26 cellular contexts compared by ENCODE assay signal in genomic region chr11:35135222-35135621, GRCh38. TPM values are rescaled to one million over a fixed set of nuclear protein-coding genes. Genes with fewer than 3 reads are reported as not detected.
A peak's percentile ranks its signal among the peaks of the same experiment; 100 is the strongest.
DNase-seq lines count a peak whose midpoint lies in the region; ATAC-seq, FAIRE-seq and TF ChIP-seq lines count a peak whose summit lies in the region.
"Had no signal": no experiment of that assay in that cellular context is flagged by ENCODE, and none has a peak within 500 bp of the region (broad histone marks: within the 10 kb centered on the region; RNA-seq: fewer than 3 reads in every experiment).

No MANE protein-coding gene starts in this region.

- no peak for ATAC-seq in IMR-90 (ENCODE audit: low read depth)
- no peak for ATAC-seq in GM12878
- no peak for ATAC-seq in GM18858 (IDR thresholded peaks at IDR 0.05; ENCODE audit: unreplicated experiment)
- ATAC-seq: activated T-cell treated with anti-CD3 and anti-CD28 coated beads, Interleukin-2, amount 50 U/mL, for 72 hours; stimulated activated naive CD8-positive, alpha-beta T cell treated with anti-CD3 and anti-CD28 coated beads, Interleukin-15, Interleukin-2, amounts not matched to agents 100 U/mL and 50 U/mL, for 24 hours; WTC11 had no signal

- 0 out of 2 replicates have a peak overlapping the region, but pooled peaks have one; percentile 23 for H2BK20ac ChIP-seq in IMR-90 (ENCODE audit: low read depth, low read length)

- no peak overlapping the region for H3K4me3 ChIP-seq in IMR-90 (ENCODE audit: insufficient read depth, low read depth, low read length)
- H3K4me3 ChIP-seq in GM12878, result no peak overlapping the region
- no peak overlapping the region for H3K4me3 ChIP-seq in osteoblast (ENCODE audit: insufficient read depth, low read length)
- H3K4me3 ChIP-seq: adrenal gland, neural progenitor cell, tibial nerve had no signal

- H3K9me3 ChIP-seq in IMR-90 (ENCODE audit: control insufficient read depth, insufficient read depth, low read length) (no peaks in the 10 kb centered on the region), GM12878 (replicated peaks; ENCODE audit: control insufficient read depth, insufficient read depth, low read length) (no peaks in the 10 kb centered on the region), osteoblast (ENCODE audit: low read depth, low read length) (no peaks in the 10 kb centered on the region)
- H3K9me3 ChIP-seq: adrenal gland, Caco-2, tibial nerve had no signal

- TF ChIP-seq RAD21 in IMR-90 (IDR thresholded peaks at IDR 0.05; ENCODE audit: low read length) (no peak), GM12878 (IDR thresholded peaks at IDR 0.05; ENCODE audit: insufficient read depth, low read depth, low read length) (no peak)

- H2AK9ac ChIP-seq in IMR-90 (replicated peaks; ENCODE audit: low read depth, low read length, poor library complexity), result no peak overlapping the region

- no peaks in the 10 kb centered on the region for H3K27me3 ChIP-seq in IMR-90 (ENCODE audit: control insufficient read depth, insufficient read depth, low read length)
- no peaks in the 10 kb centered on the region for H3K27me3 ChIP-seq in GM12878 (replicated peaks in 1 of 2; ENCODE audit: control insufficient read depth in 2 of 2, insufficient read depth in 2 of 2, low read length in 1 of 2)
- no peaks in the 10 kb centered on the region for H3K27me3 ChIP-seq in osteoblast (ENCODE audit: insufficient read depth, low read length)
- H3K27me3 ChIP-seq: adrenal gland, tibial nerve had no signal

- TF ChIP-seq CTCF in AG09319 (IDR thresholded peaks at IDR 0.05; ENCODE audit: low read depth, low read length), result no peak
- TF ChIP-seq CTCF in IMR-90 (conservative IDR thresholded peaks at IDR 0.05; ENCODE audit: low read depth, low read length), result no peak
- no peak for TF ChIP-seq CTCF in GM12878 (IDR thresholded peaks at IDR 0.05 in 2 of 3, conservative IDR thresholded peaks at IDR 0.05 in 1 of 3; ENCODE audit: control insufficient read depth in 2 of 3, extremely low read depth in 1 of 3, insufficient read depth in 1 of 3, low read depth in 3 of 3, low read length in 3 of 3)
- no peak for TF ChIP-seq CTCF in osteoblast (IDR thresholded peaks at IDR 0.05; ENCODE audit: extremely low read depth, low read depth, low read length)

- peaks cover 4 to 26% of the 10 kb centered on the region in 2 experiments; a peak in 3 of 4 replicates for H3K79me1 ChIP-seq in IMR-90 (ENCODE audit: low read depth in 1 of 2, low read length in 2 of 2)

- H3K4me1 ChIP-seq in IMR-90 (ENCODE audit: control insufficient read depth, insufficient read depth, low read length), result peaks cover 7% of the 10 kb centered on the region
- peaks cover 29% of the 10 kb centered on the region for H3K4me1 ChIP-seq in GM12878 (ENCODE audit: control insufficient read depth, insufficient read depth, low read length)
- peaks cover 12% of the 10 kb centered on the region for H3K4me1 ChIP-seq in osteoblast (ENCODE audit: insufficient read depth, low read length)

- no peak overlapping the region for H4K91ac ChIP-seq in IMR-90 (ENCODE audit: insufficient read depth, low read depth, low read length)

- H2AFZ ChIP-seq in IMR-90 (replicated peaks; ENCODE audit: low read length, poor library complexity) (no peak overlapping the region), GM12878 (ENCODE audit: control insufficient read depth, low read depth, low read length) (no peak overlapping the region), osteoblast (ENCODE audit: low read length) (no peak overlapping the region)
- H2AFZ ChIP-seq: neural progenitor cell had no signal

- in situ Hi-C loops in IMR-90 (cut with MboI; ENCODE audit: low sequenced_read_pairs) (no loop called here), GM12878 (cut with MboI) (no loop called here)

- intact Hi-C loops in IMR-90 (cut with micrococcal nuclease) (no loop called here), GM12878 (cut with micrococcal nuclease; ENCODE audit: unreplicated experiment) (no loop called here), head of caudate nucleus (cut with DNase I) (no loop called here)

- H3K4me2 ChIP-seq in IMR-90 (ENCODE audit: low read depth, low read length) (no peak overlapping the region), GM12878 (ENCODE audit: control insufficient read depth, insufficient read depth) (no peak overlapping the region), osteoblast (ENCODE audit: insufficient read depth, low read length) (no peak overlapping the region)
- H3K4me2 ChIP-seq: neural progenitor cell had no signal

- peaks cover 9% of the 10 kb centered on the region for H4K20me1 ChIP-seq in IMR-90 (ENCODE audit: insufficient read depth, low read length)
- H4K20me1 ChIP-seq in GM12878 (ENCODE audit: control insufficient read depth, insufficient read depth), result no peaks in the 10 kb centered on the region
- H4K20me1 ChIP-seq in osteoblast (ENCODE audit: insufficient read depth, low read length), result peaks cover 5% of the 10 kb centered on the region

- peak overlapping the region; percentile 45; the same call in 1 of the 2 replicates for H3K4ac ChIP-seq in IMR-90 (ENCODE audit: low read depth, low read length)

- H2AK5ac ChIP-seq in IMR-90 (ENCODE audit: low read depth, low read length), result no peak overlapping the region

- peaks cover 16% of the 10 kb centered on the region for H3K79me2 ChIP-seq in GM12878 (ENCODE audit: control insufficient read depth, insufficient read depth, low read length)
- peaks cover 22% of the 10 kb centered on the region for H3K79me2 ChIP-seq in osteoblast (ENCODE audit: insufficient read depth, low read length)

- no peak overlapping the region for H3K9ac ChIP-seq in IMR-90 (ENCODE audit: low read depth, low read length)
- no peak overlapping the region for H3K9ac ChIP-seq in GM12878 (ENCODE audit: control insufficient read depth, insufficient read depth, low read length)
- H3K9ac ChIP-seq: neural progenitor cell had no signal

- TF ChIP-seq POLR2A in IMR-90 (IDR thresholded peaks at IDR 0.05; ENCODE audit: low read depth, low read length) (no peak), GM12878 (IDR thresholded peaks at IDR 0.05; ENCODE audit: low read depth, low read length) (no peak)

- CTCF ChIA-PET in IMR-90 (lab: Yijun Ruan, JAX), result no interaction called here
- CTCF ChIA-PET in GM12878 (lab: Yijun Ruan, JAX), result interaction anchor here (1.3 kb wide), 2 partner anchors 58 to 94 kb away, joined by 3 to 4 read pairs; no protein-coding TSS in a partner anchor

- RAD21 ChIA-PET in GM12878 (lab: Charles Lee; ENCODE audit: unreplicated experiment), result interaction anchor here (1.0 kb wide), 1 partner anchor 16 kb away, joined by 3 read pairs; no protein-coding TSS in a partner anchor

- 0 out of 2 replicates have a peak overlapping the region, but pooled peaks have one; percentile 38 for H3K14ac ChIP-seq in IMR-90 (replicated peaks; ENCODE audit: low read depth, low read length)

- DNase-seq in AG09319 (ENCODE audit: extremely low read depth, low read depth) (peak; percentile 79), IMR-90 (no peak), GM12878 (ENCODE audit: low read depth, low spot score) (no peak), osteoblast (ENCODE audit: insufficient read length, low spot score, missing footprints) (peak; percentile 73), HT-29 (ENCODE audit: low spot score) (no peak), head of caudate nucleus (no peak), NCI-H2171 treated with DMSO at 0.1 percent for 48 hours (lab: John Stamatoyannopoulos, UW) (no peak)
- DNase-seq: activated CD4-positive, alpha-beta T cell treated with anti-CD3 and anti-CD28 coated beads, Interleukin-2, amount 50 U/mL, for 4 hours; activated naive CD4-positive, alpha-beta T cell treated with Interleukin-2 at 50 U/mL for 16 hours; activated T-cell treated with anti-CD3 and anti-CD28 coated beads, Interleukin-2, amount 50 U/mL, for 72 hours; adrenal gland; C1 segment of cervical spinal cord; Caco-2; foreskin melanocyte; GDM1; KBM-7; NCI-H1436 treated with DMSO at 0.1 percent for 48 hours; NCI-H446 treated with DMSO at 0.1 percent for 48 hours; OCI-M1; stimulated activated naive CD8-positive, alpha-beta T cell treated with anti-CD3 and anti-CD28 coated beads, Interleukin-15, Interleukin-2, amounts not matched to agents 100 U/mL and 50 U/mL, for 24 hours had no signal

- dilution Hi-C loops in IMR-90 (cut with HindIII; ENCODE audit: low sequenced_read_pairs, unreplicated experiment), result no loop called here

- H4K5ac ChIP-seq in IMR-90 (ENCODE audit: low read depth, low read length), result no peak overlapping the region

- no peak overlapping the region for H3K23ac ChIP-seq in IMR-90 (ENCODE audit: low read depth, low read length)

- no peak overlapping the region for H3K27ac ChIP-seq in IMR-90 (ENCODE audit: insufficient read depth, low read length)
- no peak overlapping the region for H3K27ac ChIP-seq in GM12878 (ENCODE audit: control insufficient read depth, insufficient read depth)
- H3K27ac ChIP-seq in osteoblast (ENCODE audit: low read depth, low read length), result no peak overlapping the region
- H3K27ac ChIP-seq: adrenal gland, neural progenitor cell, tibial nerve had no signal

- no peak overlapping the region for H2BK5ac ChIP-seq in IMR-90 (ENCODE audit: low read depth, low read length, poor library complexity, severe bottlenecking)

- WGBS in IMR-90 (ENCODE audit: extremely low coverage in 2 of 2, insufficient read length in 1 of 2), 2 experiments, result no CpG with 5 or more reads among the region's 3 CpGs
- 29% methylated on average over 3 of the region's 3 CpGs for WGBS in GM12878 (ENCODE audit: insufficient coverage, insufficient replicate concordance, low lambda C conversion rate, missing lambda C conversion rate)

- no peak for TF ChIP-seq EP300 in GM12878 (IDR thresholded peaks at IDR 0.05; ENCODE audit: borderline replicate concordance in 1 of 2, control insufficient read depth in 1 of 2, low read depth in 2 of 2, low read length in 2 of 2)

- 0 out of 3 replicates have a peak overlapping the region, but pooled peaks have one; percentile 49 for H2BK15ac ChIP-seq in IMR-90 (ENCODE audit: low read depth, low read length)

- SMC1A ChIA-PET in GM12878 (lab: Charles Lee; ENCODE audit: uncharacterized antibody, unreplicated experiment), result interaction anchor here (0.5 to 2.3 kb wide), 11 partner anchors 9 to 131 kb away, joined by 3 to 9 read pairs (median 4); no protein-coding TSS in a partner anchor

- H3K36me3 ChIP-seq in IMR-90 (ENCODE audit: control insufficient read depth, insufficient read depth, low read length), result no peaks in the 10 kb centered on the region; the same call in 1 of the 2 replicates
- no peaks in the 10 kb centered on the region for H3K36me3 ChIP-seq in GM12878 (ENCODE audit: control insufficient read depth in 2 of 2, insufficient read depth in 2 of 2, low read length in 1 of 2)
- no peaks in the 10 kb centered on the region for H3K36me3 ChIP-seq in osteoblast (ENCODE audit: insufficient read depth, low read length)
- H3K36me3 ChIP-seq: adrenal gland, neural progenitor cell, tibial nerve had no signal

- no peak overlapping the region for H4K8ac ChIP-seq in IMR-90 (ENCODE audit: low read depth in 2 of 2, low read length in 2 of 2)

- H2BK120ac ChIP-seq in IMR-90 (ENCODE audit: low read depth, low read length), result peak overlapping the region; percentile 43; the same call in 1 of the 2 replicates

- no peak overlapping the region for H3K18ac ChIP-seq in IMR-90 (ENCODE audit: low read depth, low read length)

- no peak overlapping the region for H3K56ac ChIP-seq in IMR-90 (ENCODE audit: extremely low read depth, insufficient read depth, low read length)

- BruUV-seq in IMR-90 (replicated peaks; lab: Mats Ljungman, UMichigan) (no TSS peak), GM12878 (replicated peaks; lab: Mats Ljungman, UMichigan) (no TSS peak)

- H3K9me1 ChIP-seq in IMR-90 (ENCODE audit: insufficient read depth, low read length), result peaks cover 8% of the 10 kb centered on the region; the same call in 1 of the 2 replicates

- POLR2A ChIA-PET in IMR-90 (lab: Charles Lee; ENCODE audit: unreplicated experiment), result no interaction called here
- POLR2A ChIA-PET in GM12878 (lab: Charles Lee), result interaction anchor here (0.6 to 1.4 kb wide), 4 partner anchors 18 to 63 kb away, joined by 3 to 4 read pairs (median 3); no protein-coding TSS in a partner anchor

- no peak for FAIRE-seq in GM12878 (lab: Jason Lieb, UNC)
- FAIRE-seq: bronchial epithelial cell, HTR-8/SVneo had no signal

RNA-seq across cellular contexts. Expression of gene CD44, which starts 3.7 kb away (rescaled TPM):
- total RNA-seq in IMR-90 (2012; rRNA removed) (341 and 357 TPM in 2 replicates), GM12878 (2014; rRNA removed) (92.1 and 101 TPM in 2 replicates), GM12878 (2014; rRNA removed; fragmentation: Illumina TruSeq; extraction: Trizol) (133 and 148 TPM in 2 replicates), GM12878 (2021) (293 and 295 TPM in 2 replicates), osteoblast (238 and 268 TPM in 2 replicates)
- polyA plus RNA-seq in IMR-90 (2012; rRNA removed) (947 and 1,094 TPM in 2 replicates), GM12878 (2011; rRNA removed) (190 and 193 TPM in 2 replicates), GM12878 (2014; fragmentation: Illumina TruSeq; extraction: Trizol) (264 and 295 TPM in 2 replicates), GM12878 (2014; fragmentation: Nextera tagmentation; extraction: Ambion mirVana) (10 to 100 TPM; 57.1 to 65.3 TPM), GM12878 (2014; rRNA removed) (188 and 201 TPM in 2 replicates), GM12878 (2016; fragmentation: Nextera tagmentation; extraction: Ambion mirVana) (100 to 1,000 TPM in 1 of 2 experiments, 10 to 100 TPM in 1; 95.6 to 108 TPM)
- polyA plus RNA-seq in IMR-90 (2012; cell fraction: cytosol; rRNA removed), result 502 and 1,091 TPM in 2 replicates
- polyA plus RNA-seq in IMR-90 (2012; cell fraction: nucleus; rRNA removed; ENCODE audit: low replicate concordance), result 461 and 652 TPM in 2 replicates
- total RNA-seq in GM12878 (2013; cell fraction: nucleolus; rRNA removed), result 514 and 528 TPM in 2 replicates
- polyA plus RNA-seq in GM12878 (2011; ENCODE audit: low read depth), result 121 TPM
- polyA plus RNA-seq in GM12878 (2011; cell fraction: cytosol; rRNA removed), result 279 and 303 TPM in 2 replicates
- 148 and 190 TPM in 2 replicates for polyA plus RNA-seq in GM12878 (2011; cell fraction: nucleus; rRNA removed)
- 190 and 271 TPM in 2 replicates for polyA plus RNA-seq in GM12878 (2012)
- 318 and 386 TPM in 2 replicates for polyA minus RNA-seq in GM12878 (2011; rRNA and poly(A)+ RNA removed)
- polyA minus RNA-seq in GM12878 (2011; cell fraction: cytosol; rRNA and poly(A)+ RNA removed), result 126 and 137 TPM in 2 replicates
- polyA minus RNA-seq in GM12878 (2011; cell fraction: nucleus; rRNA and poly(A)+ RNA removed), result 179 and 299 TPM in 2 replicates
- total RNA-seq in HT-29 (2014; rRNA removed; shearing (Covaris generic)), result 148 and 159 TPM in 2 replicates

Comparison
In these comparisons a context has a peak if more than half of its experiments do, and no peak if none do; other contexts are left out.
1. DNase-seq: peak in AG09319 (single experiment) and osteoblast (single experiment); none in IMR-90 (single experiment), GM12878 (single experiment), HT-29 (single experiment), head of caudate nucleus (0 of 42) and NCI-H2171 treated with DMSO at 0.1 percent for 48 hours (single experiment).